9 cellular contexts compared by ENCODE assay signal in genomic region chr17:19418312-19418992, GRCh38. TPM values are rescaled to one million over a fixed set of nuclear protein-coding genes. Genes with fewer than 3 reads are reported as not detected.
DNase-seq lines count a peak whose midpoint lies in the region; ATAC-seq and TF ChIP-seq lines count a peak whose summit lies in the region.
"Had no signal": no experiment of that assay in that cellular context is flagged by ENCODE, and none has a peak within 500 bp of the region (broad histone marks: within the 10 kb centered on the region; RNA-seq: fewer than 3 reads in every experiment).

No MANE protein-coding gene starts in this region.

- no peak overlapping the region for H3K4me3 Mint-ChIP-seq in activated CD8-positive, alpha-beta T cell treated with anti-CD3 and anti-CD28 coated beads, Interleukin-2, amount 10 ng/mL, durations not matched to agents 7 days and 5 days

- peaks cover 6% of the 10 kb centered on the region for H3K27me3 Mint-ChIP-seq in activated CD8-positive, alpha-beta T cell treated with anti-CD3 and anti-CD28 coated beads, Interleukin-2, amount 10 ng/mL, durations not matched to agents 7 days and 5 days (ENCODE audit: low read depth)

- H3K9me3 Mint-ChIP-seq in activated CD8-positive, alpha-beta T cell treated with anti-CD3 and anti-CD28 coated beads, Interleukin-2, amount 10 ng/mL, durations not matched to agents 7 days and 5 days (ENCODE audit: insufficient read depth) = no peaks in the 10 kb centered on the region

- H3K36me3 Mint-ChIP-seq in activated CD8-positive, alpha-beta T cell treated with anti-CD3 and anti-CD28 coated beads, Interleukin-2, amount 10 ng/mL, durations not matched to agents 7 days and 5 days (ENCODE audit: low read depth) = no peaks in the 10 kb centered on the region

- H3K4me1 Mint-ChIP-seq in activated CD8-positive, alpha-beta T cell treated with anti-CD3 and anti-CD28 coated beads, Interleukin-2, amount 10 ng/mL, durations not matched to agents 7 days and 5 days (ENCODE audit: low read depth) = peaks cover 4% of the 10 kb centered on the region

- no peak for ATAC-seq in activated CD8-positive, alpha-beta T cell treated with anti-CD3 and anti-CD28 coated beads, Interleukin-2, amount 10 ng/mL, durations not matched to agents 7 days and 5 days
- ATAC-seq in GM21447 (IDR thresholded peaks at IDR 0.05; ENCODE audit: unreplicated experiment) (no peak), GM19463 (IDR thresholded peaks at IDR 0.05; ENCODE audit: unreplicated experiment) (no peak)
- ATAC-seq: HCT116 had no signal

- POLR2A ChIA-PET in activated CD8-positive, alpha-beta T cell treated with anti-CD3 and anti-CD28 coated beads, Interleukin-2, amount 10 ng/mL, durations not matched to agents 7 days and 5 days (lab: Charles Lee) = no interaction called here

- CTCF ChIA-PET in activated CD8-positive, alpha-beta T cell treated with anti-CD3 and anti-CD28 coated beads, Interleukin-2, amount 10 ng/mL, durations not matched to agents 7 days and 5 days (lab: Charles Lee) = interaction anchor here (1.0 to 1.5 kb wide), 2 partner anchors 14 to 56 kb away, joined by 3 to 5 read pairs; partner anchors contain the start of gene B9D1

- peak; percentile 44 for DNase-seq in AG10803 (ENCODE audit: low read depth)
- peak; percentile 67 for DNase-seq in HT1080 (ENCODE audit: low read depth)
- peak; percentile 27 for DNase-seq in activated CD8-positive, alpha-beta T cell treated with anti-CD3 and anti-CD28 coated beads, Interleukin-2, amount 10 ng/mL, durations not matched to agents 7 days and 5 days
- peak; percentile 22 for DNase-seq in hepatic stellate cell (ENCODE audit: low spot score)
- DNase-seq in HuH-7 (ENCODE audit: low spot score) = no peak
- no peak for DNase-seq in GM19240 (ENCODE audit: insufficient read length, low spot score)

- no peak overlapping the region for H3K27ac Mint-ChIP-seq in activated CD8-positive, alpha-beta T cell treated with anti-CD3 and anti-CD28 coated beads, Interleukin-2, amount 10 ng/mL, durations not matched to agents 7 days and 5 days

- no peak; the same call in 1 of the 2 replicates for TF ChIP-seq CTCF in AG10803 (conservative IDR thresholded peaks at IDR 0.05; ENCODE audit: low read length)

- no peak overlapping the region for H3K4me3 ChIP-seq in AG10803 (ENCODE audit: low read length)

RNA-seq across cellular contexts. Expression of gene RNF112, which starts 7.4 kb away (rescaled TPM):
- 0.27 TPM in 1 of 2 replicates, not detected in the other for total RNA-seq in HT1080 (2014; rRNA removed; shearing (Covaris generic))
- 0.02 TPM in 2 replicates for polyA plus RNA-seq in HT1080 (2015; cell fraction: cytosol; rRNA removed)
- polyA plus RNA-seq in HT1080 (2015; cell fraction: nucleus; rRNA removed) = 0.60 and 0.86 TPM in 2 replicates
- under 1 TPM in 1 of 2 experiments, not detected in 1; 0.34 TPM for total RNA-seq in activated CD8-positive, alpha-beta T cell treated with anti-CD3 and anti-CD28 coated beads, Interleukin-2, amount 10 ng/mL, durations not matched to agents 7 days and 5 days

RNA-seq across cellular contexts. Expression of gene MFAP4, which starts 31.5 kb away (rescaled TPM):
- not detected in 2 replicates for total RNA-seq in HT1080 (2014; rRNA removed; shearing (Covaris generic))
- not detected in 2 replicates for polyA plus RNA-seq in HT1080 (2015; cell fraction: cytosol; rRNA removed)
- not detected in 2 replicates for polyA plus RNA-seq in HT1080 (2015; cell fraction: nucleus; rRNA removed)
- total RNA-seq in activated CD8-positive, alpha-beta T cell treated with anti-CD3 and anti-CD28 coated beads, Interleukin-2, amount 10 ng/mL, durations not matched to agents 7 days and 5 days = not detected

RNA-seq across cellular contexts. Expression of gene MAPK7, which starts 40.2 kb away (rescaled TPM):
- total RNA-seq in HT1080 (2014; rRNA removed; shearing (Covaris generic)) = 4.9 and 8.6 TPM in 2 replicates
- polyA plus RNA-seq in HT1080 (2015; cell fraction: cytosol; rRNA removed) = 10.1 and 12.5 TPM in 2 replicates
- 18.3 and 19.4 TPM in 2 replicates for polyA plus RNA-seq in HT1080 (2015; cell fraction: nucleus; rRNA removed)
- total RNA-seq in activated CD8-positive, alpha-beta T cell treated with anti-CD3 and anti-CD28 coated beads, Interleukin-2, amount 10 ng/mL, durations not matched to agents 7 days and 5 days = 10 to 100 TPM; 31.5 to 33.5 TPM

RNA-seq across cellular contexts. Expression of gene B9D1, which starts 55.9 kb away (rescaled TPM):
- total RNA-seq in HT1080 (2014; rRNA removed; shearing (Covaris generic)) = 33.8 and 39.7 TPM in 2 replicates
- polyA plus RNA-seq in HT1080 (2015; cell fraction: cytosol; rRNA removed) = 31.1 and 33.8 TPM in 2 replicates
- 19.6 and 22.1 TPM in 2 replicates for polyA plus RNA-seq in HT1080 (2015; cell fraction: nucleus; rRNA removed)
- 1 to 10 TPM; 1.1 TPM for total RNA-seq in activated CD8-positive, alpha-beta T cell treated with anti-CD3 and anti-CD28 coated beads, Interleukin-2, amount 10 ng/mL, durations not matched to agents 7 days and 5 days

Comparison
In these comparisons a context has a peak if more than half of its experiments do, and no peak if none do; other contexts are left out.
1. DNase-seq: peak in AG10803 (single experiment), HT1080 (single experiment), activated CD8-positive, alpha-beta T cell treated with anti-CD3 and anti-CD28 coated beads, Interleukin-2, amount 10 ng/mL, durations not matched to agents 7 days and 5 days (single experiment) and hepatic stellate cell (single experiment); none in HuH-7 (single experiment) and GM19240 (single experiment).